ENCODE assay signal across 17 cellular contexts in genomic region chr2:239577306-239577705, GRCh38.
DNase-seq lines count a peak whose midpoint lies in the region; ATAC-seq and TF ChIP-seq lines count a peak whose summit lies in the region.
"Had no signal": no experiment of that assay in that cellular context is flagged by ENCODE, and none has a peak within 500 bp of the region (broad histone marks: within the 10 kb centered on the region; RNA-seq: fewer than 3 reads in every experiment).

No MANE protein-coding gene starts in this region.

- intact Hi-C loops in Right ventricle myocardium inferior (cut with DNase I): no loop called here
- intact Hi-C loops in right cardiac atrium (cut with DNase I): no loop called here
- intact Hi-C loops in mucosa of descending colon (cut with DNase I, micrococcal nuclease): no loop called here

- TF ChIP-seq CTCF in mucosa of descending colon (IDR thresholded peaks at IDR 0.05): no peak

- H3K9me3 ChIP-seq in right cardiac atrium (ENCODE audit: control insufficient read depth, low read length) (no peaks in the 10 kb centered on the region), mucosa of descending colon (no peaks in the 10 kb centered on the region)
- H3K9me3 ChIP-seq: Peyer's patch had no signal

- H3K4me3 ChIP-seq in right cardiac atrium (ENCODE audit: low read length): no peak overlapping the region
- no peak overlapping the region for H3K4me3 ChIP-seq in mucosa of descending colon
- H3K4me3 ChIP-seq: Peyer's patch, SK-N-MC had no signal

- H3K27ac ChIP-seq in right cardiac atrium (ENCODE audit: low read length): no peak overlapping the region
- H3K27ac ChIP-seq: C4-2B, KMS-11, Peyer's patch, SK-N-MC had no signal

- DNase-seq in Right ventricle myocardium inferior (ENCODE audit: missing footprints): peak; percentile 20
- no peak for DNase-seq in right cardiac atrium
- DNase-seq in NCI-H69 (lab: John Stamatoyannopoulos, UW): peak; percentile 34
- peak in 2 of 3 donors; percentile 1 to 33 for DNase-seq in mucosa of descending colon
- no peak for DNase-seq in NCI-H748 treated with DMSO at 0.1 percent for 48 hours (lab: John Stamatoyannopoulos, UW)
- DNase-seq in NCI-H2081 (lab: John Stamatoyannopoulos, UW): no peak
- DNase-seq: 8988T, HFFc6, NCI-H1048, NCI-H146, Right ventricle myocardium superior had no signal

- no peaks in the 10 kb centered on the region for H3K27me3 ChIP-seq in right cardiac atrium (ENCODE audit: control insufficient read depth, insufficient read depth)
- H3K27me3 ChIP-seq: Peyer's patch had no signal

- H3K4me1 ChIP-seq in right cardiac atrium (ENCODE audit: control insufficient read depth, insufficient read depth, low read length): no peaks in the 10 kb centered on the region
- no peaks in the 10 kb centered on the region for H3K4me1 ChIP-seq in mucosa of descending colon (ENCODE audit: low read depth)
- H3K4me1 ChIP-seq: Peyer's patch had no signal

- H3K36me3 ChIP-seq in mucosa of descending colon (ENCODE audit: low read depth): no peaks in the 10 kb centered on the region
- H3K36me3 ChIP-seq: Peyer's patch had no signal

- WGBS in right cardiac atrium: 84% methylated on average over 9 of the region's 9 CpGs

- ATAC-seq in Right ventricle myocardium inferior (no peak), right cardiac atrium (no peak), mucosa of descending colon (no peak), HG03520 (IDR thresholded peaks at IDR 0.05; ENCODE audit: unreplicated experiment) (no peak), GM21381 (IDR thresholded peaks at IDR 0.05; ENCODE audit: unreplicated experiment) (no peak)

Comparison
In these comparisons a context has a peak if more than half of its experiments do, and no peak if none do; other contexts are left out.
1. DNase-seq: peak in Right ventricle myocardium inferior (single experiment), NCI-H69 (single experiment) and mucosa of descending colon (2 of 3); none in right cardiac atrium (0 of 3), NCI-H748 treated with DMSO at 0.1 percent for 48 hours (single experiment) and NCI-H2081 (0 of 2).